ENCODE assay signal across 19 cellular contexts in the genomic region with DNA sequence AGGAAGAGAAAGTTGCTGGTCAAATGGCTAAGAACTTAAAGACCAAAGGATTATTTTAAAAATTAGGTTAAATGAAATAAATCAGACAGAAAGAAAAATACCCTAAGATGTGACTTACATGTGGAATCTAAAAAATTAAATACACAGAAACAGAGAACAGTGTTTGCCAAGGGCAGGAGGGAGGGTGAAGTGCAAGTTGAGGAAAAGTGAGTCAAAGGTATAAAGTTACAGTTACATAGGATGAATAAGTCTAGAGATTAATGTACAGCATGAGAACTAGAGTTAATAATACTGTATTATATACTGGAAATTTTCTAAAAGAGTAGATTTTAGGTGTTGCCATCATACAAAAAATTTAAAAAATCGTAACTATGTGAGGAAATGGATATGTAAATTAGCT.
"Had no signal": no experiment of that assay in that cellular context is flagged by ENCODE, and none has a peak within 500 bp of the region (broad histone marks: within the 10 kb centered on the region; RNA-seq: fewer than 3 reads in every experiment).

No MANE protein-coding gene starts in this region.

- H3K4me1 Mint-ChIP-seq: naive B cell, nephron had no signal

- H3K4me1 ChIP-seq: esophagus squamous epithelium, psoas muscle, right lobe of liver, upper lobe of right lung, vagina had no signal

- H3K9me3 ChIP-seq: esophagus squamous epithelium, heart left ventricle, psoas muscle, right lobe of liver, tibial nerve, upper lobe of right lung, vagina had no signal

- H3K27me3 Mint-ChIP-seq: dendritic cell treated with granulocyte-macrophage colony-stimulating factor and Interleukin-4, amounts not matched to agents 40 ng/mL and 50 ng/mL, for 4 days; effector memory CD8-positive, alpha-beta T cell; naive B cell; stimulated activated memory B cell treated with anti-CD40 and anti-IgM and Interleukin-4, amounts not matched to agents 10 μg/mL and 1 μg/mL and 100 μg/mL, for 72 hours; stimulated activated naive CD8-positive, alpha-beta T cell treated with anti-CD3 and anti-CD28 coated beads, Interleukin-15, Interleukin-2, amounts not matched to agents 100 ng/mL and 50 ng/mL, for 24 hours had no signal

- H3K9me3 Mint-ChIP-seq: dendritic cell treated with granulocyte-macrophage colony-stimulating factor and Interleukin-4, amounts not matched to agents 40 ng/mL and 50 ng/mL, for 4 days; effector memory CD8-positive, alpha-beta T cell; naive B cell; nephron; stimulated activated memory B cell treated with anti-CD40 and anti-IgM and Interleukin-4, amounts not matched to agents 10 μg/mL and 1 μg/mL and 100 μg/mL, for 72 hours; stimulated activated naive CD8-positive, alpha-beta T cell treated with anti-CD3 and anti-CD28 coated beads, Interleukin-15, Interleukin-2, amounts not matched to agents 100 ng/mL and 50 ng/mL, for 24 hours had no signal

- H3K36me3 ChIP-seq: esophagus squamous epithelium, heart left ventricle, right lobe of liver, tibial nerve, upper lobe of right lung, vagina had no signal

- H3K36me3 Mint-ChIP-seq: naive B cell; stimulated activated memory B cell treated with anti-CD40 and anti-IgM and Interleukin-4, amounts not matched to agents 10 μg/mL and 1 μg/mL and 100 μg/mL, for 72 hours had no signal

- H3K4me3 Mint-ChIP-seq: dendritic cell treated with granulocyte-macrophage colony-stimulating factor and Interleukin-4, amounts not matched to agents 40 ng/mL and 50 ng/mL, for 4 days; effector memory CD8-positive, alpha-beta T cell; naive B cell; nephron; stimulated activated memory B cell treated with anti-CD40 and anti-IgM and Interleukin-4, amounts not matched to agents 10 μg/mL and 1 μg/mL and 100 μg/mL, for 72 hours; stimulated activated naive CD8-positive, alpha-beta T cell treated with anti-CD3 and anti-CD28 coated beads, Interleukin-15, Interleukin-2, amounts not matched to agents 100 ng/mL and 50 ng/mL, for 24 hours had no signal

- H3K27ac ChIP-seq: esophagus squamous epithelium, heart left ventricle, psoas muscle, right lobe of liver, tibial nerve, upper lobe of right lung, vagina had no signal

- DNase-seq: effector memory CD8-positive, alpha-beta T cell; esophagus squamous epithelium; heart left ventricle; hippocampal formation; kidney glomerular epithelial cell; mesendoderm; naive B cell; psoas muscle; retina; right lobe of liver; stimulated activated CD4-positive, alpha-beta T cell treated with anti-CD3 and anti-CD28 coated beads, Interleukin-4, amount 100 ng/mL, for 1 hour; stimulated activated CD8-positive, alpha-beta memory T cell treated with anti-CD3 and anti-CD28 coated beads, Interleukin-4, amount 100 ng/mL, for 48 hours; upper lobe of right lung had no signal

- H3K27ac Mint-ChIP-seq: dendritic cell treated with granulocyte-macrophage colony-stimulating factor and Interleukin-4, amounts not matched to agents 40 ng/mL and 50 ng/mL, for 4 days; effector memory CD8-positive, alpha-beta T cell; naive B cell; nephron; stimulated activated memory B cell treated with anti-CD40 and anti-IgM and Interleukin-4, amounts not matched to agents 10 μg/mL and 1 μg/mL and 100 μg/mL, for 72 hours; stimulated activated naive CD8-positive, alpha-beta T cell treated with anti-CD3 and anti-CD28 coated beads, Interleukin-15, Interleukin-2, amounts not matched to agents 100 ng/mL and 50 ng/mL, for 24 hours had no signal

- ATAC-seq: effector memory CD8-positive, alpha-beta T cell; heart left ventricle; psoas muscle; right lobe of liver; stimulated activated memory B cell treated with anti-CD40 and anti-IgM and Interleukin-4, amounts not matched to agents 10 μg/mL and 1 μg/mL and 100 μg/mL, for 72 hours; upper lobe of right lung had no signal

- H3K27me3 ChIP-seq: esophagus squamous epithelium, heart left ventricle, right lobe of liver, tibial nerve, upper lobe of right lung, vagina had no signal

- H3K4me3 ChIP-seq: esophagus squamous epithelium, heart left ventricle, psoas muscle, right lobe of liver, tibial nerve, upper lobe of right lung, vagina had no signal
